Comparison of ENCODE assay signal across 16 cellular contexts in the genomic region with DNA sequence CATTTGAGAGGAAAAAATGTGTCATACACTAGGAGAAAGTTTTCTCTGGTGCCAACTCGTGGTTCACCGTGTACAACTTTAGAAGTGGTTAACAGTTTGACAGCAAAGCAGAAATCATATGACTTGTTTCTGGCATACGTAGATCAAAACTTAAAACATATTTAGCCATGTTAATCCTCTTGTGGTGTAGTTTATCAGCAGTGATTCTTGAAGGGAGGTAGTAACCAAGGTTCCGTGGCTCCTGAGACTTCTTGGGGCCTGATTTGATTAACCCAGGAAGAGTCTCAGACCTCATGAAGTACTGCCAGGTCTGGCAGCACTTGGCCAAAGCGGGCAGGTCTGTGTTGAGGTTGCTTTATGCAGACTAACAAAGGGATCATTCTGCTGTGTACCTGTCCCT. TPM values are rescaled to one million over a fixed set of nuclear protein-coding genes. Genes with fewer than 3 reads are reported as not detected.
DNase-seq lines count a peak whose midpoint lies in the region; ATAC-seq and TF ChIP-seq lines count a peak whose summit lies in the region.
"Had no signal": no experiment of that assay in that cellular context is flagged by ENCODE, and none has a peak within 500 bp of the region (broad histone marks: within the 10 kb centered on the region; RNA-seq: fewer than 3 reads in every experiment).

No MANE protein-coding gene starts in this region.

- no peak for TF ChIP-seq CTCF in activated CD8-positive, alpha-beta T cell treated with anti-CD3 and anti-CD28 coated beads for 36 hours (IDR thresholded peaks at IDR 0.05)

- POLR2A ChIA-PET in activated CD8-positive, alpha-beta T cell treated with anti-CD3 and anti-CD28 coated beads for 36 hours (lab: Charles Lee), result interaction anchor here (0.6 to 3.8 kb wide), 9 partner anchors 11 to 74 kb away, joined by 3 to 44 read pairs (median 6); a partner anchor contains a TSS

- no peaks in the 10 kb centered on the region for H3K9me3 Mint-ChIP-seq in activated CD8-positive, alpha-beta memory T cell treated with anti-CD3 and anti-CD28 coated beads, Interleukin-2, amount 10 ng/mL, durations not matched to agents 7 days and 5 days (ENCODE audit: low read depth)
- no peaks in the 10 kb centered on the region for H3K9me3 Mint-ChIP-seq in activated CD8-positive, alpha-beta T cell treated with anti-CD3 and anti-CD28 coated beads for 36 hours
- H3K9me3 Mint-ChIP-seq: HFFc6 had no signal

- H3K27me3 Mint-ChIP-seq in activated CD8-positive, alpha-beta memory T cell treated with anti-CD3 and anti-CD28 coated beads, Interleukin-2, amount 10 ng/mL, durations not matched to agents 7 days and 5 days, result no peaks in the 10 kb centered on the region
- H3K27me3 Mint-ChIP-seq in activated CD8-positive, alpha-beta T cell treated with anti-CD3 and anti-CD28 coated beads for 36 hours, result no peaks in the 10 kb centered on the region

- CTCF ChIA-PET in activated CD8-positive, alpha-beta memory T cell treated with anti-CD3 and anti-CD28 coated beads, Interleukin-2, amount 10 ng/mL, durations not matched to agents 7 days and 5 days (lab: Charles Lee), result no interaction called here
- CTCF ChIA-PET in activated CD8-positive, alpha-beta T cell treated with anti-CD3 and anti-CD28 coated beads for 36 hours (lab: Charles Lee), result interaction anchor here (1.4 to 3.4 kb wide), 2 partner anchors 10 to 16 kb away, joined by 11 to 18 read pairs; no protein-coding TSS in a partner anchor

- intact Hi-C loops in activated CD8-positive, alpha-beta T cell treated with anti-CD3 and anti-CD28 coated beads for 36 hours (cut with micrococcal nuclease), result loop anchor here (1.0 to 5.0 kb wide), 3 partner anchors 10 to 41 kb away; a partner anchor contains a TSS
- intact Hi-C loops in Right ventricle myocardium superior (cut with DNase I), result no loop called here

- H3K36me3 Mint-ChIP-seq in activated CD8-positive, alpha-beta memory T cell treated with anti-CD3 and anti-CD28 coated beads, Interleukin-2, amount 10 ng/mL, durations not matched to agents 7 days and 5 days, result peaks cover 58% of the 10 kb centered on the region
- peaks cover 75% of the 10 kb centered on the region for H3K36me3 Mint-ChIP-seq in activated CD8-positive, alpha-beta T cell treated with anti-CD3 and anti-CD28 coated beads for 36 hours (ENCODE audit: low read depth)

- peak overlapping the region; percentile 10 for H3K27ac Mint-ChIP-seq in activated CD8-positive, alpha-beta memory T cell treated with anti-CD3 and anti-CD28 coated beads, Interleukin-2, amount 10 ng/mL, durations not matched to agents 7 days and 5 days
- H3K27ac Mint-ChIP-seq in activated CD8-positive, alpha-beta T cell treated with anti-CD3 and anti-CD28 coated beads for 36 hours, result peak overlapping the region; percentile 70
- H3K27ac Mint-ChIP-seq: HFFc6 had no signal

- DNase-seq in activated CD8-positive, alpha-beta memory T cell treated with anti-CD3 and anti-CD28 coated beads, Interleukin-2, amount 10 ng/mL, durations not matched to agents 7 days and 5 days, result no peak
- no peak for DNase-seq in activated CD8-positive, alpha-beta memory T cell treated with anti-CD3 and anti-CD28 coated beads, Interleukin-2, amount 50 U/mL, for 48 hours
- peak; percentile 67 for DNase-seq in activated CD8-positive, alpha-beta T cell treated with anti-CD3 and anti-CD28 coated beads for 36 hours
- DNase-seq in Right ventricle myocardium superior (no peak), T-helper 9 cell (no peak)
- DNase-seq in stimulated activated CD8-positive, alpha-beta memory T cell treated with anti-CD3 and anti-CD28 coated beads, Interleukin-4, amount 100 ng/mL, for 48 hours, result peak; percentile 42
- DNase-seq: body of pancreas, heart right ventricle, HFFc6, NCI-H2029, pancreas had no signal

- H3K4me1 Mint-ChIP-seq in activated CD8-positive, alpha-beta memory T cell treated with anti-CD3 and anti-CD28 coated beads, Interleukin-2, amount 10 ng/mL, durations not matched to agents 7 days and 5 days, result peaks cover 14% of the 10 kb centered on the region
- peaks cover 52% of the 10 kb centered on the region for H3K4me1 Mint-ChIP-seq in activated CD8-positive, alpha-beta T cell treated with anti-CD3 and anti-CD28 coated beads for 36 hours (ENCODE audit: low read depth)

- peak; percentile 45 for ATAC-seq in activated CD8-positive, alpha-beta memory T cell treated with anti-CD3 and anti-CD28 coated beads, Interleukin-2, amount 10 ng/mL, durations not matched to agents 7 days and 5 days
- ATAC-seq in activated CD8-positive, alpha-beta T cell treated with anti-CD3 and anti-CD28 coated beads for 36 hours, result peak; percentile 85
- ATAC-seq in Right ventricle myocardium superior (ENCODE audit: poor library complexity), result peak; percentile 65
- ATAC-seq in GM18867 (IDR thresholded peaks at IDR 0.05; ENCODE audit: unreplicated experiment), result no peak
- no peak for ATAC-seq in GM18502 (IDR thresholded peaks at IDR 0.05; ENCODE audit: poor library complexity, unreplicated experiment)
- ATAC-seq: A549, body of pancreas, pancreas had no signal

- no peak overlapping the region for H3K4me3 Mint-ChIP-seq in activated CD8-positive, alpha-beta memory T cell treated with anti-CD3 and anti-CD28 coated beads, Interleukin-2, amount 10 ng/mL, durations not matched to agents 7 days and 5 days
- H3K4me3 Mint-ChIP-seq in activated CD8-positive, alpha-beta T cell treated with anti-CD3 and anti-CD28 coated beads for 36 hours, result peak overlapping the region; percentile 0
- H3K4me3 Mint-ChIP-seq: HFFc6 had no signal

RNA-seq across cellular contexts. Expression of a gene that starts 40.5 kb away (rescaled TPM):
- total RNA-seq in activated CD8-positive, alpha-beta memory T cell treated with anti-CD3 and anti-CD28 coated beads, Interleukin-2, amount 10 ng/mL, durations not matched to agents 7 days and 5 days, result 100 to 1,000 TPM; 130 to 135 TPM
- total RNA-seq in activated CD8-positive, alpha-beta T cell treated with anti-CD3 and anti-CD28 coated beads for 36 hours, result 10 to 100 TPM; 87.1 to 92.9 TPM
- 75.2 TPM for total RNA-seq in Right ventricle myocardium superior

RNA-seq across cellular contexts. Expression of a gene that starts 41.5 kb away (rescaled TPM):
- under 1 TPM; 0.30 to 0.70 TPM for total RNA-seq in activated CD8-positive, alpha-beta memory T cell treated with anti-CD3 and anti-CD28 coated beads, Interleukin-2, amount 10 ng/mL, durations not matched to agents 7 days and 5 days
- 1 to 10 TPM; 2.3 to 2.7 TPM for total RNA-seq in activated CD8-positive, alpha-beta T cell treated with anti-CD3 and anti-CD28 coated beads for 36 hours
- 6.4 TPM for total RNA-seq in Right ventricle myocardium superior
- total RNA-seq: body of pancreas, endothelial cell of umbilical vein, HFFc6, lung microvascular endothelial cell, pancreas had no signal

RNA-seq across cellular contexts. Expression of a gene that starts 53.2 kb away (rescaled TPM):
- 1 to 10 TPM in 1 of 2 experiments, under 1 TPM in 1; 0.89 to 3.1 TPM for total RNA-seq in activated CD8-positive, alpha-beta memory T cell treated with anti-CD3 and anti-CD28 coated beads, Interleukin-2, amount 10 ng/mL, durations not matched to agents 7 days and 5 days
- total RNA-seq in activated CD8-positive, alpha-beta T cell treated with anti-CD3 and anti-CD28 coated beads for 36 hours, result 1 to 10 TPM; 4.0 TPM
- total RNA-seq in Right ventricle myocardium superior, result 1.2 TPM
- total RNA-seq: body of pancreas, lung microvascular endothelial cell had no signal

Comparison
In these comparisons a context has a peak if more than half of its experiments do, and no peak if none do; other contexts are left out.
1. ATAC-seq: peak in activated CD8-positive, alpha-beta memory T cell treated with anti-CD3 and anti-CD28 coated beads, Interleukin-2, amount 10 ng/mL, durations not matched to agents 7 days and 5 days (single experiment), activated CD8-positive, alpha-beta T cell treated with anti-CD3 and anti-CD28 coated beads for 36 hours (single experiment) and Right ventricle myocardium superior (single experiment); none in GM18867 (single experiment) and GM18502 (single experiment).
2. DNase-seq: peak in activated CD8-positive, alpha-beta T cell treated with anti-CD3 and anti-CD28 coated beads for 36 hours (single experiment) and stimulated activated CD8-positive, alpha-beta memory T cell treated with anti-CD3 and anti-CD28 coated beads, Interleukin-4, amount 100 ng/mL, for 48 hours (single experiment); none in activated CD8-positive, alpha-beta memory T cell treated with anti-CD3 and anti-CD28 coated beads, Interleukin-2, amount 10 ng/mL, durations not matched to agents 7 days and 5 days (single experiment), activated CD8-positive, alpha-beta memory T cell treated with anti-CD3 and anti-CD28 coated beads, Interleukin-2, amount 50 U/mL, for 48 hours (single experiment), Right ventricle myocardium superior (single experiment) and T-helper 9 cell (single experiment).